18 cellular contexts compared by ENCODE assay signal in genomic region chr17:39660397-39661043, GRCh38. TPM values are rescaled to one million over a fixed set of nuclear protein-coding genes. Genes with fewer than 3 reads are reported as not detected.
DNase-seq lines count a peak whose midpoint lies in the region; FAIRE-seq and TF ChIP-seq lines count a peak whose summit lies in the region.
"Had no signal": no experiment of that assay in that cellular context is flagged by ENCODE, and none has a peak within 500 bp of the region (broad histone marks: within the 10 kb centered on the region; RNA-seq: fewer than 3 reads in every experiment).

No MANE protein-coding gene starts in this region.

- H3K4me1 ChIP-seq in esophagus (ENCODE audit: control insufficient read depth in 2 of 2, insufficient read depth in 2 of 2, low read length in 1 of 2) = peaks cover 7 to 29% of the 10 kb centered on the region in 2 donors
- H3K4me1 ChIP-seq in osteoblast (ENCODE audit: insufficient read depth, low read length) = no peaks in the 10 kb centered on the region
- peaks cover 22 to 39% (median 28%) of the 10 kb centered on the region in 4 donors for H3K4me1 ChIP-seq in transverse colon
- H3K4me1 ChIP-seq in effector memory CD4-positive, alpha-beta T cell (ENCODE audit: control insufficient read depth, insufficient read depth, low read length, poor library complexity, severe bottlenecking) = no peaks in the 10 kb centered on the region
- H3K4me1 ChIP-seq in small intestine (ENCODE audit: control insufficient read depth in 2 of 2, insufficient read depth in 1 of 2, low read depth in 1 of 2, low read length in 1 of 2) = peaks cover 0 to 7% of the 10 kb centered on the region in 2 donors

- no peak overlapping the region for H2AFZ ChIP-seq in osteoblast (ENCODE audit: low read length)

- H3K4me2 ChIP-seq in osteoblast (ENCODE audit: insufficient read depth, low read length) = no peak overlapping the region

- DNase-seq in RWPE1 (ENCODE audit: low spot score) = no peak
- peak; percentile 61 for DNase-seq in osteoblast (ENCODE audit: insufficient read length, low spot score, missing footprints)
- DNase-seq in transverse colon = no peak
- no peak for DNase-seq in effector memory CD4-positive, alpha-beta T cell
- no peak for DNase-seq in HUDEP-2 (lab: John Stamatoyannopoulos, UW; ENCODE audit: unreplicated experiment in 76 of 76)
- DNase-seq in small intestine = no peak
- DNase-seq: activated CD4-positive, alpha-beta memory T cell treated with anti-CD3 and anti-CD28 coated beads for 36 hours; activated T-cell treated with anti-CD3 and anti-CD28 coated beads, Interleukin-2, amount 50 U/mL, for 48 hours; foreskin melanocyte; H9; MM.1S; NCI-H1694 treated with DMSO at 0.1 percent for 48 hours; NCI-H446 treated with DMSO at 0.1 percent for 48 hours; nephron progenitor cell; T-helper 1 cell had no signal

- no peaks in the 10 kb centered on the region for H3K9me3 ChIP-seq in esophagus (ENCODE audit: control insufficient read depth in 2 of 2, insufficient read depth in 1 of 2, low read depth in 1 of 2, low read length in 1 of 2)
- no peaks in the 10 kb centered on the region for H3K9me3 ChIP-seq in osteoblast (ENCODE audit: low read depth, low read length)
- no peaks in the 10 kb centered on the region for H3K9me3 ChIP-seq in transverse colon
- H3K9me3 ChIP-seq in effector memory CD4-positive, alpha-beta T cell (ENCODE audit: control insufficient read depth, low read length) = no peaks in the 10 kb centered on the region
- H3K9me3 ChIP-seq in small intestine (ENCODE audit: control insufficient read depth, low read depth) = no peaks in the 10 kb centered on the region

- in situ Hi-C loops in transverse colon (cut with MboI; ENCODE audit: low pct_ligation_motif_present in 1 of 4, low pct_unique_long_range_greater_than_20kb in 1 of 4, low sequenced_read_pairs in 3 of 4) = no loop called here

- FAIRE-seq in small intestine (lab: Jason Lieb, UNC) = no peak
- FAIRE-seq: D721Med had no signal

- intact Hi-C loops in transverse colon (cut with DNase I; ENCODE audit: low total_unique reads) = no loop called here

- H3K36me3 ChIP-seq in esophagus (ENCODE audit: control insufficient read depth in 2 of 2, insufficient read depth in 2 of 2, low read length in 1 of 2) (peaks cover 3 to 44% of the 10 kb centered on the region in 2 donors), osteoblast (ENCODE audit: insufficient read depth, low read length) (peaks cover 4% of the 10 kb centered on the region), transverse colon (peaks cover 0 to 18% (median 7%) of the 10 kb centered on the region in 4 donors), small intestine (ENCODE audit: control insufficient read depth in 2 of 2, insufficient read depth in 2 of 2, low read length in 2 of 2) (peaks cover 15 to 33% of the 10 kb centered on the region in 2 donors)
- peaks cover 58% of the 10 kb centered on the region for H3K36me3 ChIP-seq in effector memory CD4-positive, alpha-beta T cell (ENCODE audit: control insufficient read depth, insufficient read depth, low read length)

- H3K4me3 ChIP-seq in esophagus (ENCODE audit: low read depth in 1 of 2, low read length in 2 of 2) (no peak overlapping the region), osteoblast (ENCODE audit: insufficient read depth, low read length) (no peak overlapping the region), transverse colon (no peak overlapping the region), small intestine (ENCODE audit: low read depth in 1 of 2, low read length in 2 of 2) (no peak overlapping the region)
- no peak overlapping the region for H3K4me3 ChIP-seq in effector memory CD4-positive, alpha-beta T cell (ENCODE audit: insufficient read depth, low read depth, low read length, poor library complexity, severe bottlenecking)
- H3K4me3 ChIP-seq: coronary artery had no signal

- H4K20me1 ChIP-seq in osteoblast (ENCODE audit: insufficient read depth, low read length) = peaks cover 10% of the 10 kb centered on the region

- no peaks in the 10 kb centered on the region for H3K79me2 ChIP-seq in osteoblast (ENCODE audit: insufficient read depth, low read length)

- TF ChIP-seq POLR2A in transverse colon (IDR thresholded peaks at IDR 0.05) = no peak

- POLR2A ChIA-PET in RWPE1 (lab: Yijun Ruan, JAX; ENCODE audit: low non-redundant PET) = no interaction called here

- TF ChIP-seq CTCF in RWPE1 (conservative IDR thresholded peaks at IDR 0.05; ENCODE audit: low read depth) (no peak), osteoblast (IDR thresholded peaks at IDR 0.05; ENCODE audit: extremely low read depth, low read depth, low read length) (no peak), transverse colon (IDR thresholded peaks at IDR 0.05) (no peak)

- no peaks in the 10 kb centered on the region for H3K27me3 ChIP-seq in esophagus (ENCODE audit: control insufficient read depth in 1 of 2, insufficient read depth in 2 of 2, low read length in 2 of 2)
- H3K27me3 ChIP-seq in osteoblast (ENCODE audit: insufficient read depth, low read length) = peaks cover 8% of the 10 kb centered on the region
- H3K27me3 ChIP-seq in transverse colon = no peaks in the 10 kb centered on the region
- no peaks in the 10 kb centered on the region for H3K27me3 ChIP-seq in effector memory CD4-positive, alpha-beta T cell (replicated peaks; ENCODE audit: control insufficient read depth, insufficient read depth, low read length, poor library complexity, severe bottlenecking)
- no peaks in the 10 kb centered on the region for H3K27me3 ChIP-seq in small intestine (ENCODE audit: control insufficient read depth in 2 of 2, insufficient read depth in 2 of 2, low read length in 2 of 2)

- no peak for TF ChIP-seq EP300 in transverse colon (IDR thresholded peaks at IDR 0.05; ENCODE audit: low read depth)

- CTCF ChIA-PET in RWPE1 (lab: Yijun Ruan, JAX) = no interaction called here

- H3K27ac ChIP-seq in RWPE1 (0 out of 2 replicates have a peak overlapping the region, but pooled peaks have one; percentile 29), esophagus (ENCODE audit: low read depth in 2 of 2, low read length in 1 of 2) (peak overlapping the region; percentile 21 to 42), osteoblast (ENCODE audit: low read depth, low read length) (no peak overlapping the region), transverse colon (peak overlapping the region; percentile 15 to 60 (median 37)), small intestine (ENCODE audit: low read depth in 1 of 2, low read length in 1 of 2) (no peak overlapping the region)
- no peak overlapping the region for H3K27ac ChIP-seq in effector memory CD4-positive, alpha-beta T cell (ENCODE audit: insufficient read depth, low read length, poor library complexity, severe bottlenecking)

- WGBS in esophagus, 2 donors = 89 to 93% methylated on average over 26 of the region's 26 CpGs
- 94% methylated on average over 26 of the region's 26 CpGs; no CpG with 5 or more reads in 1 of the 2 donors for WGBS in transverse colon (ENCODE audit: low coverage in 1 of 2), 2 donors
- WGBS in small intestine, 3 donors = 88 to 92% (median 92%) methylated on average over 24 to 26 of the region's 26 CpGs

RNA-seq across cellular contexts. Expression of gene TCAP, which starts 4.6 kb away (rescaled TPM):
- polyA plus RNA-seq in esophagus (under 1 TPM; 0.78 to 0.88 TPM), small intestine (10 to 100 TPM in 1 of 3 donors, 1 to 10 TPM in 1, under 1 TPM in 1; 0.85 to 27.6 (median 5.4) TPM)
- total RNA-seq in osteoblast (0.29 and 0.36 TPM in 2 replicates), transverse colon (1 to 10 TPM in 1 of 4 donors, under 1 TPM in 1, not detected in 2; 0.64 to 1.9 TPM)

RNA-seq across cellular contexts. Expression of gene PNMT, which starts 7.7 kb away (rescaled TPM):
- polyA plus RNA-seq in esophagus (1 to 10 TPM; 1.8 to 2.2 TPM), small intestine (1 to 10 TPM; 3.4 to 7.8 (median 6.5) TPM)
- total RNA-seq in osteoblast (not detected in 2 replicates), transverse colon (10 to 100 TPM in 1 of 4 donors, 1 to 10 TPM in 2, under 1 TPM in 1; 0.80 to 48.3 (median 1.3) TPM)
- total RNA-seq: activated CD4-positive, alpha-beta memory T cell treated with anti-CD3 and anti-CD28 coated beads for 36 hours had no signal

RNA-seq across cellular contexts. Expression of gene STARD3, which starts 23.6 kb away (rescaled TPM):
- polyA plus RNA-seq in esophagus (10 to 100 TPM; 44.6 to 44.9 TPM), small intestine (10 to 100 TPM; 56.0 to 80.2 (median 72.0) TPM)
- total RNA-seq in osteoblast (31.5 and 35.8 TPM in 2 replicates), transverse colon (100 to 1,000 TPM in 1 of 4 donors, 10 to 100 TPM in 3; 63.5 to 193 (median 73.2) TPM)

RNA-seq across cellular contexts. Expression of gene PGAP3, which starts 27.3 kb away (rescaled TPM):
- polyA plus RNA-seq in esophagus = 10 to 100 TPM; 28.8 to 40.0 TPM
- 10.3 and 10.9 TPM in 2 replicates for total RNA-seq in osteoblast
- 10 to 100 TPM; 19.9 to 82.6 (median 46.2) TPM for total RNA-seq in transverse colon
- 10 to 100 TPM; 20.6 to 35.5 (median 21.6) TPM for polyA plus RNA-seq in small intestine

RNA-seq across cellular contexts. Expression of gene PPP1R1B, which starts 33.8 kb away (rescaled TPM):
- 1 to 10 TPM in 1 of 2 donors, under 1 TPM in 1; 0.43 to 1.2 TPM for polyA plus RNA-seq in esophagus
- not detected in 2 replicates for total RNA-seq in osteoblast
- 100 to 1,000 TPM; 125 to 509 (median 223) TPM for total RNA-seq in transverse colon
- polyA plus RNA-seq in small intestine = 100 to 1,000 TPM in 1 of 3 donors, 10 to 100 TPM in 2; 44.9 to 266 (median 46.7) TPM
- total RNA-seq: activated CD4-positive, alpha-beta memory T cell treated with anti-CD3 and anti-CD28 coated beads for 36 hours had no signal

Comparison
In these comparisons a context has a peak if more than half of its experiments do, and no peak if none do; other contexts are left out.
1. H3K27ac ChIP-seq: peak in RWPE1 (single experiment), esophagus (2 of 2) and transverse colon (4 of 4); none in osteoblast (single experiment), effector memory CD4-positive, alpha-beta T cell (single experiment) and small intestine (0 of 2).